In the genomic region with DNA sequence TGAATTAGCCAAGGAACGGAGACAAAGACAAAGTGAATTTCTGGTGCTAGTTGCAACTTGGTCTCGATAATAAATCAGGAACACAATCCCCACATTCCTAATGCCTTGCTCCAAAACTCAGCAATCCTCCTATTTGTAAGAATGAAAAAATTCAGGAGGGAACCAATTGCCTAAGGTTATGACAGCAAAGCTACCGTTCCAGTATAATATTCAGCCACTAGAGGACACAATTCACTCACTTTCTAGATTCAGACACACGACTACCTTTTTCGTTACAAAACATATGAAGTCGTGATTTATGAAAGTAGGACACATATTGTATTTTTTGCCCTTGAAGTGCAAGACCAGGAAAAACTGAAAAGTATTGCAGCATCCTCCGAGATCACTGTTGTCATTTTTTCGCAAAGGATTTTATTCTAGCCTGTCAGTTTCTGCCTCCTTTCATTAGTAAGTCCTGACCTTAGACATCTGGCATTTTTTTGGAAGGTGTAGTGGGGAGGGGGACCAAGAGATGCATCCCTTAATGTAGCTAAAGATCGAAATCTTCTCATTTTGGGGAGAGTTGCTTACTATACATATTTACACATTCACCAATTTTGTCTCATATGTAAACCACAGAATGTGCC, we compare ENCODE assay signal across 8 cellular contexts.
DNase-seq lines count a peak whose midpoint lies in the region; ATAC-seq and TF ChIP-seq lines count a peak whose summit lies in the region.

No MANE protein-coding gene starts in this region.

- no peaks in the 10 kb centered on the region for H3K9me3 Mint-ChIP-seq in activated CD4-positive, alpha-beta T cell treated with anti-CD3 and anti-CD28 coated beads for 36 hours (ENCODE audit: low read depth)
- H3K9me3 Mint-ChIP-seq in activated CD4-positive, alpha-beta T cell treated with anti-CD3 and anti-CD28 coated beads, Interleukin-2, amount 10 ng/mL, durations not matched to agents 24 days and 14 days: no peaks in the 10 kb centered on the region
- no peaks in the 10 kb centered on the region for H3K9me3 Mint-ChIP-seq in activated T-cell treated with anti-CD3 and anti-CD28 coated beads, Interleukin-2, amount 50 U/mL, for 4 hours

- H3K27me3 Mint-ChIP-seq in activated CD4-positive, alpha-beta T cell treated with anti-CD3 and anti-CD28 coated beads for 36 hours: no peaks in the 10 kb centered on the region
- H3K27me3 Mint-ChIP-seq in activated CD4-positive, alpha-beta T cell treated with anti-CD3 and anti-CD28 coated beads, Interleukin-2, amount 10 ng/mL, durations not matched to agents 24 days and 14 days: no peaks in the 10 kb centered on the region
- no peaks in the 10 kb centered on the region for H3K27me3 Mint-ChIP-seq in activated T-cell treated with anti-CD3 and anti-CD28 coated beads, Interleukin-2, amount 50 U/mL, for 4 hours (ENCODE audit: low read depth)

- H3K4me3 Mint-ChIP-seq in activated CD4-positive, alpha-beta T cell treated with anti-CD3 and anti-CD28 coated beads for 36 hours: no peak overlapping the region
- H3K4me3 Mint-ChIP-seq in activated CD4-positive, alpha-beta T cell treated with anti-CD3 and anti-CD28 coated beads, Interleukin-2, amount 10 ng/mL, durations not matched to agents 24 days and 14 days: no peak overlapping the region
- H3K4me3 Mint-ChIP-seq in activated T-cell treated with anti-CD3 and anti-CD28 coated beads, Interleukin-2, amount 50 U/mL, for 4 hours: no peak overlapping the region

- peaks cover 19% of the 10 kb centered on the region for H3K4me1 Mint-ChIP-seq in activated CD4-positive, alpha-beta T cell treated with anti-CD3 and anti-CD28 coated beads for 36 hours
- H3K4me1 Mint-ChIP-seq in activated CD4-positive, alpha-beta T cell treated with anti-CD3 and anti-CD28 coated beads, Interleukin-2, amount 10 ng/mL, durations not matched to agents 24 days and 14 days: peaks cover 16% of the 10 kb centered on the region
- peaks cover 25% of the 10 kb centered on the region for H3K4me1 Mint-ChIP-seq in activated T-cell treated with anti-CD3 and anti-CD28 coated beads, Interleukin-2, amount 50 U/mL, for 4 hours (ENCODE audit: low read depth)

- peak; percentile 57 for TF ChIP-seq CTCF in colonic mucosa (IDR thresholded peaks at IDR 0.05)

- intact Hi-C loops in activated CD4-positive, alpha-beta T cell treated with anti-CD3 and anti-CD28 coated beads for 36 hours (cut with DNase I, micrococcal nuclease): no loop called here
- intact Hi-C loops in activated CD4-positive, alpha-beta T cell treated with anti-CD3 and anti-CD28 coated beads, Interleukin-2, amount 10 ng/mL, durations not matched to agents 24 days and 14 days (cut with micrococcal nuclease): no loop called here
- intact Hi-C loops in colonic mucosa (cut with DNase I): no loop called here

- no peak overlapping the region for H3K4me3 ChIP-seq in colonic mucosa

- H3K4me1 ChIP-seq in colonic mucosa: no peaks in the 10 kb centered on the region

- CTCF ChIA-PET in activated CD4-positive, alpha-beta T cell treated with anti-CD3 and anti-CD28 coated beads for 36 hours (lab: Charles Lee): no interaction called here

- no peak for ATAC-seq in activated CD4-positive, alpha-beta T cell treated with anti-CD3 and anti-CD28 coated beads for 36 hours
- ATAC-seq in HG03196 (IDR thresholded peaks at IDR 0.05; ENCODE audit: unreplicated experiment): no peak
- no peak for ATAC-seq in activated T-cell treated with anti-CD3 and anti-CD28 coated beads, Interleukin-2, amount 50 U/mL, for 4 hours

- H3K36me3 ChIP-seq in colonic mucosa: no peaks in the 10 kb centered on the region

- H3K36me3 Mint-ChIP-seq in activated CD4-positive, alpha-beta T cell treated with anti-CD3 and anti-CD28 coated beads for 36 hours (ENCODE audit: low read depth): peaks cover 34% of the 10 kb centered on the region
- peaks cover 61% of the 10 kb centered on the region for H3K36me3 Mint-ChIP-seq in activated CD4-positive, alpha-beta T cell treated with anti-CD3 and anti-CD28 coated beads, Interleukin-2, amount 10 ng/mL, durations not matched to agents 24 days and 14 days (ENCODE audit: low read depth)
- H3K36me3 Mint-ChIP-seq in activated T-cell treated with anti-CD3 and anti-CD28 coated beads, Interleukin-2, amount 50 U/mL, for 4 hours (ENCODE audit: insufficient read depth): peaks cover 37% of the 10 kb centered on the region

- peak overlapping the region; percentile 2 for H3K27ac Mint-ChIP-seq in activated CD4-positive, alpha-beta T cell treated with anti-CD3 and anti-CD28 coated beads for 36 hours
- H3K27ac Mint-ChIP-seq in activated CD4-positive, alpha-beta T cell treated with anti-CD3 and anti-CD28 coated beads, Interleukin-2, amount 10 ng/mL, durations not matched to agents 24 days and 14 days: no peak overlapping the region

- H3K9me3 ChIP-seq in colonic mucosa: no peaks in the 10 kb centered on the region

- no peak overlapping the region for H3K27ac ChIP-seq in colonic mucosa

- no peak for DNase-seq in activated CD4-positive, alpha-beta T cell treated with anti-CD3 and anti-CD28 coated beads for 36 hours
- no peak for DNase-seq in activated CD4-positive, alpha-beta T cell treated with anti-CD3 and anti-CD28 coated beads, Interleukin-2, amount 10 ng/mL, durations not matched to agents 24 days and 14 days
- DNase-seq in NCI-H524 treated with DMSO at 0.1 percent for 48 hours (lab: John Stamatoyannopoulos, UW) (peak; percentile 36), colonic mucosa (no peak), medulla oblongata (ENCODE audit: extremely low spot score) (peak; percentile 57)
- no peak for DNase-seq in activated T-cell treated with anti-CD3 and anti-CD28 coated beads, Interleukin-2, amount 50 U/mL, for 4 hours
- no peak for DNase-seq in stimulated activated CD4-positive, alpha-beta T cell treated with anti-CD3 and anti-CD28 coated beads, Interleukin-2, amount 100 ng/mL, for 24 hours

- POLR2A ChIA-PET in activated CD4-positive, alpha-beta T cell treated with anti-CD3 and anti-CD28 coated beads for 36 hours (lab: Charles Lee): no interaction called here

- no peak overlapping the region for H3K9ac ChIP-seq in colonic mucosa (ENCODE audit: low read depth in 2 of 2, low read length in 2 of 2)

- no peaks in the 10 kb centered on the region for H3K27me3 ChIP-seq in colonic mucosa

Comparison
In these comparisons a context has a peak if more than half of its experiments do, and no peak if none do; other contexts are left out.
1. DNase-seq: peak in NCI-H524 treated with DMSO at 0.1 percent for 48 hours (single experiment) and medulla oblongata (single experiment); none in activated CD4-positive, alpha-beta T cell treated with anti-CD3 and anti-CD28 coated beads for 36 hours (single experiment), activated CD4-positive, alpha-beta T cell treated with anti-CD3 and anti-CD28 coated beads, Interleukin-2, amount 10 ng/mL, durations not matched to agents 24 days and 14 days (single experiment), colonic mucosa (single experiment), activated T-cell treated with anti-CD3 and anti-CD28 coated beads, Interleukin-2, amount 50 U/mL, for 4 hours (single experiment) and stimulated activated CD4-positive, alpha-beta T cell treated with anti-CD3 and anti-CD28 coated beads, Interleukin-2, amount 100 ng/mL, for 24 hours (0 of 2).